Comparison of ENCODE assay signal across 24 cellular contexts in genomic region chr15:70150405-70150747, GRCh38.
"Had no signal": no experiment of that assay in that cellular context is flagged by ENCODE, and none has a peak within 500 bp of the region (broad histone marks: within the 10 kb centered on the region; RNA-seq: fewer than 3 reads in every experiment).

No MANE protein-coding gene starts in this region.

- H3K36me3 Mint-ChIP-seq: memory B cell; naive thymus-derived CD4-positive, alpha-beta T cell; neural progenitor cell; stimulated activated naive B cell treated with anti-CD40 and anti-IgM and Interleukin-4, amounts not matched to agents 10 μg/mL and 1 μg/mL and 100 μg/mL, for 72 hours had no signal

- DNase-seq: dorsolateral prefrontal cortex; effector CD4-positive, alpha-beta T cell; gastrocnemius medialis; head of caudate nucleus; naive thymus-derived CD4-positive, alpha-beta T cell; nucleus accumbens; posterior cingulate gyrus; psoas muscle; right cardiac atrium; sigmoid colon; stimulated activated CD4-positive, alpha-beta T cell treated with anti-CD3 and anti-CD28 coated beads, Interleukin-15, amount 100 ng/mL, for 24 hours; stimulated activated CD4-positive, alpha-beta T cell treated with anti-CD3 and anti-CD28 coated beads, Interleukin-2, amount 100 ng/mL, for 48 hours; stimulated activated naive B cell treated with anti-CD40 and anti-IgM and Interleukin-4, amounts not matched to agents 10 μg/mL and 1 μg/mL and 100 μg/mL, for 72 hours; upper lobe of right lung; uterus had no signal

- H3K9me3 ChIP-seq: gastrocnemius medialis, psoas muscle, sigmoid colon, thoracic aorta, tibial nerve, upper lobe of right lung, uterus had no signal

- H3K9me3 Mint-ChIP-seq: memory B cell; stimulated activated naive B cell treated with anti-CD40 and anti-IgM and Interleukin-4, amounts not matched to agents 10 μg/mL and 1 μg/mL and 100 μg/mL, for 72 hours; stimulated activated naive CD8-positive, alpha-beta T cell treated with anti-CD3 and anti-CD28 coated beads, Interleukin-15, Interleukin-2, amounts not matched to agents 100 ng/mL and 50 ng/mL, for 24 hours had no signal

- H3K36me3 ChIP-seq: gastrocnemius medialis, neural progenitor cell, sigmoid colon, thoracic aorta, tibial nerve, upper lobe of right lung, uterus had no signal

- ATAC-seq: gastrocnemius medialis; left lobe of liver; naive thymus-derived CD4-positive, alpha-beta T cell; right cardiac atrium; stimulated activated naive B cell treated with anti-CD40 and anti-IgM and Interleukin-4, amounts not matched to agents 10 μg/mL and 1 μg/mL and 100 μg/mL, for 72 hours; upper lobe of right lung had no signal

- H3K27ac ChIP-seq: dorsolateral prefrontal cortex, gastrocnemius medialis, neural progenitor cell, psoas muscle, thoracic aorta, tibial nerve, upper lobe of right lung, uterus had no signal

- H3K27ac Mint-ChIP-seq: memory B cell; naive thymus-derived CD4-positive, alpha-beta T cell; neural progenitor cell; stimulated activated naive B cell treated with anti-CD40 and anti-IgM and Interleukin-4, amounts not matched to agents 10 μg/mL and 1 μg/mL and 100 μg/mL, for 72 hours; stimulated activated naive CD8-positive, alpha-beta T cell treated with anti-CD3 and anti-CD28 coated beads, Interleukin-15, Interleukin-2, amounts not matched to agents 100 ng/mL and 50 ng/mL, for 24 hours had no signal

- H3K4me3 Mint-ChIP-seq: memory B cell; naive thymus-derived CD4-positive, alpha-beta T cell; nephron; neural progenitor cell; stimulated activated naive B cell treated with anti-CD40 and anti-IgM and Interleukin-4, amounts not matched to agents 10 μg/mL and 1 μg/mL and 100 μg/mL, for 72 hours; stimulated activated naive CD8-positive, alpha-beta T cell treated with anti-CD3 and anti-CD28 coated beads, Interleukin-15, Interleukin-2, amounts not matched to agents 100 ng/mL and 50 ng/mL, for 24 hours had no signal

- H3K4me3 ChIP-seq: dorsolateral prefrontal cortex, gastrocnemius medialis, lung, neural progenitor cell, psoas muscle, sigmoid colon, thoracic aorta, tibial nerve, upper lobe of right lung, uterus had no signal

- H3K4me1 Mint-ChIP-seq: memory B cell had no signal

- FAIRE-seq: keratinocyte had no signal

- H3K9ac ChIP-seq: neural progenitor cell had no signal
